Comparison of ENCODE assay signal across 8 cellular contexts in the genomic region with DNA sequence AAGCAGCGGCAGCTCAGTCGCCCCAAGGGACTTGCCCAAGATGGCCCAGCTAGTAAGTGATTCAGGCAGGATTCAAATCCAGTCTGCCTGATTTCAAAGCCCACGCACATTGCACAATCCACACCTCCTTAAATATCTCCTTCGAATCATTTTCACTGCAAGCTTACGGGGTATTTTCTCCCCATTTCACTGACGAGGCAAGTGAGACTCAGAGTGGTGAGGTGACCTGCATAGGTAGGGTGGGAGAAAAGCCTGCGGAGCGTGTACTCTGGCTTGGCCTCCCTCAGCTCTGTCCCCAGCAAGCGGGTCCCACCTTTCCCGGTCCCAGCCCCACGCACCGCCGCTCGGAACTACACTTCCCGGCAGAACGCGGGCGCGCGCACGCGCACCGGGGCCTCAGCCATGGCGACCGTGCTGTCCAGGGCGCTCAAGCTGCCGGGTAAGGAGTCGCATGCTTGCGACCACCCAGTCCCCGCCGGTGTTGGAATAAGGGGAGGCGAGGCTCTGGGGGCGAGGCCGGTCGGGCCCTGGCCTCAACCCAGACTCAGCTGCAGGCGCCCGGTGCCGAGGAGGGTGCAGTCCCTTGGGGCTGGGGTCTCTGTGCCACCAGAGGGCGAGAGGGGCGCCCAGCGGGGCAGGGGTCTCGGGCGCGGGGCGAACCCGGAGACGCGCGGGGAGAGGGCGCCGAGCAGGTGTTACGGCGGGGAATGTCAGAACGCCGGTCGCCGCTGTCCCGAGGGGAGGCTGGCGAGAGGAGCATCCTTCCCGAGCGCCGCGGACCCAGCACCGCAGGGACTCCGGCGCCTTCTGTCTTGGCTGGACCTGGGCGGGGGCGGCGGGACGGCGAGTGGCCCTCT. TPM values are rescaled to one million over a fixed set of nuclear protein-coding genes. Genes with fewer than 3 reads are reported as not detected.
DNase-seq lines count a peak whose midpoint lies in the region; ATAC-seq, FAIRE-seq and TF ChIP-seq lines count a peak whose summit lies in the region.

A gene with protein sequence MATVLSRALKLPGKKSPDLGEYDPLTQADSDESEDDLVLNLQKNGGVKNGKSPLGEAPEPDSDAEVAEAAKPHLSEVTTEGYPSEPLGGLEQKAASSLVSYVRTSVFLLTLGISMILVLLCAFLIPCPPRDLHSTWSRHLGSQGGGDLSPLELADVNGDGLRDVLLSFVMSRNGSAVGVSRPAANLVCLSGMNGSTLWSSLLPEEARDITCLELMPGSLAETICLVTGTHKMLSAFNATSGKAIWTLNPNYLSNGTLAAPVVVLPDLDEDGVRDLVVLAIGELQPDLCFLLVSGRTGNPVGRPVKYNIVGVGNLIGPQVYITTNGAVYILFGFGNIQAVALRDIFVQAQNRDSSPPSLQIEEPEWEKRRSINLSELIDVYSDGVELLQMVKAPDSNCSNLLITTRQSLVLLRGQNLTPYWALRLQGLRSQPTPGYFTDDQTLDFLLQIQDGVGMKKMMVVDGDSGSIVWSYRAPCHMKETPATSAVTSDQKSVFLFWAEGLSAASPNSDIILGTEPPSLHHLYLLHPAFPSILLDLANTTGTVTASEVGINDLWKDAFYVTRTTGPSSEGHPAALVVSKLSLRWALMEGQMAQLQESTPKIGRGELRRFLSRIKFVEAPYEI (plus strand): TSS at position 380 of the 857 bp plus-strand sequence. CDS start 23 bp downstream, at position 403.

- H3K9me3 ChIP-seq in kidney (ENCODE audit: control insufficient read depth in 1 of 2, low read length in 2 of 2): no peaks in the 10 kb centered on the region

- peak; percentile 94 for ATAC-seq in HG02798 (IDR thresholded peaks at IDR 0.05; ENCODE audit: poor library complexity, unreplicated experiment)

- H3K4me3 ChIP-seq in kidney (ENCODE audit: low read length in 2 of 2): peak within 1 kb of the TSS; percentile 80 to 87

- peaks cover 0 to 4% of the 10 kb centered on the region in 2 donors for H3K4me1 ChIP-seq in kidney (ENCODE audit: control insufficient read depth in 1 of 2, insufficient read depth in 1 of 2, low read depth in 1 of 2, low read length in 2 of 2)

- no peak for TF ChIP-seq CTCF in kidney (IDR thresholded peaks at IDR 0.05; ENCODE audit: borderline replicate concordance, extremely low read depth, insufficient read depth)

- no peaks in the 10 kb centered on the region for H3K36me3 ChIP-seq in kidney (ENCODE audit: control insufficient read depth in 1 of 2, insufficient read depth in 2 of 2, low read length in 2 of 2)

- no peak within 1 kb of the TSS for H3K27ac ChIP-seq in kidney (ENCODE audit: low read depth in 2 of 2, low read length in 2 of 2)

- DNase-seq in NCI-H510A treated with DMSO at 0.1 percent for 48 hours (lab: John Stamatoyannopoulos, UW) (peak; percentile 38), NCI-H510A (lab: John Stamatoyannopoulos, UW) (no peak), NCI-H1930 (lab: John Stamatoyannopoulos, UW) (peak; percentile 68 to 79), kidney (peak; percentile 91)
- DNase-seq in activated CD4-positive, CD25-positive, alpha-beta regulatory T cell treated with anti-CD3 and anti-CD28 coated beads, Interleukin-2, amount 50 U/mL, for 16 hours (ENCODE audit: low read depth, low spot score): peak; percentile 46
- peak; percentile 46 for DNase-seq in central memory CD4-positive, alpha-beta T cell
- peak; percentile 48 to 69 (median 61) for DNase-seq in stimulated activated CD4-positive, alpha-beta T cell treated with anti-CD3 and anti-CD28 coated beads, Interleukin-12 subunit alpha, Interleukin-12 subunit beta, amount 100 ng/mL, for 48 hours (ENCODE audit: low read depth in 2 of 3, low spot score in 1 of 3)

- intact Hi-C loops in kidney (cut with DNase I): no loop called here

- H3K9ac ChIP-seq in kidney (ENCODE audit: low read length in 2 of 2): peak within 1 kb of the TSS; percentile 61 to 76

- FAIRE-seq in kidney (lab: Jason Lieb, UNC): no peak

RNA-seq across cellular contexts. Expression of the gene that starts here (rescaled TPM):
- 9.6 TPM for total RNA-seq in kidney
- 9.6 TPM for polyA plus RNA-seq in kidney (ENCODE audit: insufficient read depth, low read depth, low replicate concordance)
